In genomic region chr5:152077-152476, GRCh38 we compare ENCODE assay signal across 22 cellular contexts. TPM values are rescaled to one million over a fixed set of nuclear protein-coding genes. Genes with fewer than 3 reads are reported as not detected.
A peak's percentile ranks its signal among the peaks of the same experiment; 100 is the strongest.
DNase-seq lines count a peak whose midpoint lies in the region; ATAC-seq and TF ChIP-seq lines count a peak whose summit lies in the region.
"Had no signal": no experiment of that assay in that cellular context is flagged by ENCODE, and none has a peak within 500 bp of the region (broad histone marks: within the 10 kb centered on the region; RNA-seq: fewer than 3 reads in every experiment).

No MANE protein-coding gene starts in this region.

- H3K36me3 ChIP-seq in BLaER1 treated with 17β-estradiol and CSF1 and Interleukin-3, amounts not matched to agents 10 nM and 100 nM, result peaks cover under 1 to 62% (median 33%) of the 10 kb centered on the region in 11 experiments; a peak in 19 of 22 replicates
- H3K36me3 ChIP-seq in PC-3 (ENCODE audit: low read depth, low read length), result no peaks in the 10 kb centered on the region; the same call in 1 of the 2 replicates

- H3K9ac ChIP-seq in BLaER1 treated with 17β-estradiol and CSF1 and Interleukin-3, amounts not matched to agents 10 nM and 100 nM, result no peak overlapping the region
- H3K9ac ChIP-seq in PC-3 (ENCODE audit: low read length), result peak overlapping the region; percentile 50; the same call in 1 of the 2 replicates
- H3K9ac ChIP-seq: GM23248 had no signal

- CTCF ChIA-PET in PC-3 (lab: Charles Lee), result no interaction called here

- H3F3A ChIP-seq in PC-3 (ENCODE audit: low read length, unreplicated experiment), result peaks cover 11% of the 10 kb centered on the region

- H3K9me3 Mint-ChIP-seq in HFFc6, result peaks cover 25% of the 10 kb centered on the region
- peaks cover 16% of the 10 kb centered on the region for H3K9me3 Mint-ChIP-seq in activated T-helper 1 cell treated with anti-CD3 and anti-CD28 coated beads, Interleukin-12 subunit alpha, Interleukin-12 subunit beta, Interleukin-2, Interleukin-4 antibody, amounts not matched to agents 30 ng/mL and 10 ng/mL and 1 ng/mL, durations not matched to agents 14 hours and 24 hours and 36 hours

- no peak for ATAC-seq in PC-3
- no peak for ATAC-seq in HG03159 (IDR thresholded peaks at IDR 0.05; ENCODE audit: unreplicated experiment)
- no peak for ATAC-seq in GM18858 (IDR thresholded peaks at IDR 0.05; ENCODE audit: unreplicated experiment)
- ATAC-seq: GM12878, HCT116 had no signal

- H3K4me1 ChIP-seq in BLaER1 treated with 17β-estradiol and CSF1 and Interleukin-3, amounts not matched to agents 10 nM and 100 nM, result peaks cover 63 to 77% (median 69%) of the 10 kb centered on the region in 10 experiments
- peaks cover 42% of the 10 kb centered on the region for H3K4me1 ChIP-seq in PC-3 (ENCODE audit: insufficient read depth, low read length)

- BruUV-seq in PC-3 (replicated peaks; lab: Mats Ljungman, UMichigan), result no TSS peak

- no peak for DNase-seq in HFFc6
- no peak for DNase-seq in PC-3
- peak; percentile 33 for DNase-seq in mesenteric fat pad (ENCODE audit: low spot score)
- DNase-seq in activated T-helper 1 cell treated with anti-CD3 and anti-CD28 coated beads, Interleukin-12 subunit alpha, Interleukin-12 subunit beta, Interleukin-2, Interleukin-4 antibody, amounts not matched to agents 30 ng/mL and 10 ng/mL and 1 ng/mL, durations not matched to agents 14 hours and 24 hours and 36 hours (ENCODE audit: low spot score), result no peak
- no peak for DNase-seq in superior temporal gyrus (ENCODE audit: extremely low spot score)
- DNase-seq: CD4-positive, alpha-beta T cell; CD8-positive, alpha-beta memory T cell; DMS 273 treated with DMSO at 0.1 percent for 48 hours; DMS79; EL; GDM1; GM23248 had no signal

- peak overlapping the region; percentile 4 to 94 (median 87); a peak in 21 of 22 replicates for H3K4me2 ChIP-seq in BLaER1 treated with 17β-estradiol and CSF1 and Interleukin-3, amounts not matched to agents 10 nM and 100 nM
- H3K4me2 ChIP-seq in PC-3 (ENCODE audit: low read length), result no peak overlapping the region

- no peak overlapping the region for H3K27ac ChIP-seq in BLaER1 treated with 17β-estradiol and CSF1 and Interleukin-3, amounts not matched to agents 10 nM and 100 nM
- H3K27ac ChIP-seq in PC-3 (ENCODE audit: low read length), result 0 out of 2 replicates have a peak overlapping the region, but pooled peaks have one; percentile 84
- H3K27ac ChIP-seq: GM23248 had no signal

- peaks cover 0 to 49% (median 0%) of the 10 kb centered on the region in 11 experiments; a peak in 5 of 22 replicates for H3K27me3 ChIP-seq in BLaER1 treated with 17β-estradiol and CSF1 and Interleukin-3, amounts not matched to agents 10 nM and 100 nM
- H3K27me3 ChIP-seq in PC-3 (ENCODE audit: low read length), result no peaks in the 10 kb centered on the region

- POLR2A ChIA-PET in PC-3 (lab: Charles Lee; ENCODE audit: unreplicated experiment), result no interaction called here

- H4K20me1 ChIP-seq in BLaER1 treated with 17β-estradiol and CSF1 and Interleukin-3, amounts not matched to agents 10 nM and 100 nM, result peaks cover 0 to 27% (median 6%) of the 10 kb centered on the region in 11 experiments; a peak in 8 of 22 replicates
- H4K20me1 ChIP-seq in PC-3 (ENCODE audit: low read length), result no peaks in the 10 kb centered on the region

- peaks cover 11% of the 10 kb centered on the region for H3K27me3 Mint-ChIP-seq in HFFc6 (ENCODE audit: insufficient read depth)
- H3K27me3 Mint-ChIP-seq in activated T-helper 1 cell treated with anti-CD3 and anti-CD28 coated beads, Interleukin-12 subunit alpha, Interleukin-12 subunit beta, Interleukin-2, Interleukin-4 antibody, amounts not matched to agents 30 ng/mL and 10 ng/mL and 1 ng/mL, durations not matched to agents 14 hours and 24 hours and 36 hours (ENCODE audit: insufficient read depth), result peaks cover 5% of the 10 kb centered on the region
- H3K27me3 Mint-ChIP-seq: CD4-positive, alpha-beta T cell had no signal

- H3K9me2 ChIP-seq in PC-3 (replicated peaks; ENCODE audit: low read length), result no peaks in the 10 kb centered on the region

- intact Hi-C loops in PC-3 (cut with micrococcal nuclease), result no loop called here
- intact Hi-C loops in activated T-helper 1 cell treated with anti-CD3 and anti-CD28 coated beads, Interleukin-12 subunit alpha, Interleukin-12 subunit beta, Interleukin-2, Interleukin-4 antibody, amounts not matched to agents 30 ng/mL and 10 ng/mL and 1 ng/mL, durations not matched to agents 14 hours and 24 hours and 36 hours (cut with micrococcal nuclease), result no loop called here

- H3K79me2 ChIP-seq in PC-3 (ENCODE audit: low read length), result no peaks in the 10 kb centered on the region

- no peak for TF ChIP-seq CTCF in HFFc6 (IDR thresholded peaks at IDR 0.05)
- TF ChIP-seq CTCF in PC-3 (conservative IDR thresholded peaks at IDR 0.05; ENCODE audit: low read depth, low read length), result no peak

- peaks cover 68% of the 10 kb centered on the region for H3K4me1 Mint-ChIP-seq in HFFc6 (ENCODE audit: low read depth)
- H3K4me1 Mint-ChIP-seq in activated T-helper 1 cell treated with anti-CD3 and anti-CD28 coated beads, Interleukin-12 subunit alpha, Interleukin-12 subunit beta, Interleukin-2, Interleukin-4 antibody, amounts not matched to agents 30 ng/mL and 10 ng/mL and 1 ng/mL, durations not matched to agents 14 hours and 24 hours and 36 hours (ENCODE audit: low read depth), result no peaks in the 10 kb centered on the region
- H3K4me1 Mint-ChIP-seq: CD14-positive monocyte; CD8-positive, alpha-beta memory T cell had no signal

- no peak overlapping the region for H2AFZ ChIP-seq in PC-3 (ENCODE audit: low read length)
- H2AFZ ChIP-seq: GM23248 had no signal

- H3K27ac Mint-ChIP-seq in HFFc6, result peak overlapping the region; percentile 22; the same call in 1 of the 2 replicates
- H3K27ac Mint-ChIP-seq in activated T-helper 1 cell treated with anti-CD3 and anti-CD28 coated beads, Interleukin-12 subunit alpha, Interleukin-12 subunit beta, Interleukin-2, Interleukin-4 antibody, amounts not matched to agents 30 ng/mL and 10 ng/mL and 1 ng/mL, durations not matched to agents 14 hours and 24 hours and 36 hours, result no peak overlapping the region
- H3K27ac Mint-ChIP-seq: CD14-positive monocyte; CD4-positive, alpha-beta T cell had no signal

- no peak overlapping the region for H3K4me3 Mint-ChIP-seq in HFFc6
- no peak overlapping the region for H3K4me3 Mint-ChIP-seq in activated T-helper 1 cell treated with anti-CD3 and anti-CD28 coated beads, Interleukin-12 subunit alpha, Interleukin-12 subunit beta, Interleukin-2, Interleukin-4 antibody, amounts not matched to agents 30 ng/mL and 10 ng/mL and 1 ng/mL, durations not matched to agents 14 hours and 24 hours and 36 hours
- H3K4me3 Mint-ChIP-seq: CD14-positive monocyte; CD4-positive, alpha-beta T cell; CD8-positive, alpha-beta memory T cell had no signal

- H3K4me3 ChIP-seq in BLaER1 treated with 17β-estradiol and CSF1 and Interleukin-3, amounts not matched to agents 10 nM and 100 nM, result no peak overlapping the region
- H3K4me3 ChIP-seq in PC-3 (ENCODE audit: low read length), result no peak overlapping the region
- H3K4me3 ChIP-seq: GM12878, GM23248 had no signal

- peaks cover 19 to 25% (median 23%) of the 10 kb centered on the region in 11 experiments for H3K9me3 ChIP-seq in BLaER1 treated with 17β-estradiol and CSF1 and Interleukin-3, amounts not matched to agents 10 nM and 100 nM (replicated peaks in 1 of 11)
- H3K9me3 ChIP-seq in PC-3 (ENCODE audit: low read length), result peaks cover 18% of the 10 kb centered on the region

- H3K36me3 Mint-ChIP-seq in HFFc6 (ENCODE audit: low read depth), result peaks cover 41% of the 10 kb centered on the region
- H3K36me3 Mint-ChIP-seq in activated T-helper 1 cell treated with anti-CD3 and anti-CD28 coated beads, Interleukin-12 subunit alpha, Interleukin-12 subunit beta, Interleukin-2, Interleukin-4 antibody, amounts not matched to agents 30 ng/mL and 10 ng/mL and 1 ng/mL, durations not matched to agents 14 hours and 24 hours and 36 hours (ENCODE audit: low read depth), result no peaks in the 10 kb centered on the region
- H3K36me3 Mint-ChIP-seq: CD14-positive monocyte had no signal

RNA-seq across cellular contexts. Expression of gene LRRC14B, which starts 39.2 kb away (rescaled TPM):
- total RNA-seq in HFFc6 (2021; fragmentation: NEBNext Ultra II Directional; extraction: Animal tissue kit (Norgen Biotek cat#: 25700)), result not detected
- not detected in 2 replicates for total RNA-seq in PC-3 (2014; rRNA removed)
- not detected for total RNA-seq in mesenteric fat pad
- not detected in 2 replicates for total RNA-seq in activated T-helper 1 cell treated with anti-CD3 and anti-CD28 coated beads, Interleukin-12 subunit alpha, Interleukin-12 subunit beta, Interleukin-2, Interleukin-4 antibody, amounts not matched to agents 30 ng/mL and 10 ng/mL and 1 ng/mL, durations not matched to agents 14 hours and 24 hours and 36 hours
- total RNA-seq: A172; A673; CD8-positive, alpha-beta memory T cell; GM23248; H1; H7 had no signal
